Comparison of ENCODE assay signal across 14 cellular contexts in the genomic region with DNA sequence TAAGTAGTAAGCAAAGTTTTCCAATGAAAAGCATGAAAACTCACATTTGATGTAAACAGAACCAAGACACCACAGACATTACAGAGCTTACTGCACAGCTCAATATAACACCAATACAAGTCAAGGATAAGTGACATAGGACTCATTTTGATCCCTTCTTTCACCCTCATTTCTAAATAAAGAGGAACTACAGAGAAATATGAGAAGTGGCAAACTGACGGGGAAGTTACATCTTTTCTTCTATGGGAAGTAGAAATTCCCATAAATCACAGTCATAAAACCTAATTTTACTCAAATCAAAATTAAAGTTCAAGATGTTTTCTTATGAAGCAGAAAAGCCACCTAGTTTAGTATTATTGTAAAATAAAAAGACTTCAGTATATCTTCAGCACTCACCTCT. TPM values are rescaled to one million over a fixed set of nuclear protein-coding genes. Genes with fewer than 3 reads are reported as not detected.
"Had no signal": no experiment of that assay in that cellular context is flagged by ENCODE, and none has a peak within 500 bp of the region (broad histone marks: within the 10 kb centered on the region; RNA-seq: fewer than 3 reads in every experiment).

No MANE protein-coding gene starts in this region.

- ATAC-seq: left cardiac atrium; mucosa of descending colon; naive thymus-derived CD8-positive, alpha-beta T cell had no signal

- H3K27me3 Mint-ChIP-seq: naive thymus-derived CD8-positive, alpha-beta T cell had no signal

- H3K9me3 Mint-ChIP-seq: naive thymus-derived CD8-positive, alpha-beta T cell had no signal

- DNase-seq: activated CD4-positive, alpha-beta T cell treated with anti-CD3 and anti-CD28 coated beads, Interleukin-2, amount 50 U/mL, for 1 hour; activated CD4-positive, CD25-positive, alpha-beta regulatory T cell; activated gamma-delta T cell treated with Interleukin-2 at 50 U/mL for 16 hours; activated T-cell treated with anti-CD3 and anti-CD28 coated beads, Interleukin-2, amount 50 U/mL, for 1 hour; esophagus squamous epithelium; foreskin fibroblast; left cardiac atrium; mucosa of descending colon; naive thymus-derived CD8-positive, alpha-beta T cell; stomach had no signal

RNA-seq across cellular contexts. Expression of a gene that starts 58.7 kb away (rescaled TPM):
- total RNA-seq: ascending aorta, bronchial epithelial cell, lung microvascular endothelial cell, right atrium auricular region had no signal
